In genomic region chr2:45938649-45939511, GRCh38 we compare ENCODE assay signal across 8 cellular contexts.
DNase-seq lines count a peak whose midpoint lies in the region; ATAC-seq, FAIRE-seq and TF ChIP-seq lines count a peak whose summit lies in the region.

No MANE protein-coding gene starts in this region.

- H3K4me3 ChIP-seq in fibroblast of villous mesenchyme (ENCODE audit: low read depth, low read length) (peak overlapping the region; percentile 22), rectal smooth muscle tissue (ENCODE audit: low read length) (no peak overlapping the region)

- H3K27ac ChIP-seq in rectal smooth muscle tissue (ENCODE audit: low read depth, low read length), result peak overlapping the region; percentile 80

- TF ChIP-seq CTCF in fibroblast of villous mesenchyme (IDR thresholded peaks at IDR 0.05; ENCODE audit: insufficient read depth, low read depth, low read length), result no peak

- no peaks in the 10 kb centered on the region for H3K27me3 ChIP-seq in rectal smooth muscle tissue (ENCODE audit: control insufficient read depth, insufficient read depth, low read length)

- no peaks in the 10 kb centered on the region for H3K36me3 ChIP-seq in rectal smooth muscle tissue (ENCODE audit: control insufficient read depth, insufficient read depth, low read length)

- H3K9ac ChIP-seq in rectal smooth muscle tissue (ENCODE audit: low read length), result no peak overlapping the region

- FAIRE-seq in RCC 7860 (lab: Jason Lieb, UNC), result peak; percentile 93

- peaks cover 36% of the 10 kb centered on the region for H3K4me1 ChIP-seq in rectal smooth muscle tissue (ENCODE audit: control insufficient read depth, insufficient read depth, low read length)

- peak; percentile 30 for DNase-seq in DMS53 treated with DMSO at 0.1 percent for 48 hours (lab: John Stamatoyannopoulos, UW; ENCODE audit: unreplicated experiment)
- peak; percentile 96 for DNase-seq in RCC 7860 (ENCODE audit: low spot score)
- peak; percentile 99 for DNase-seq in fibroblast of villous mesenchyme (ENCODE audit: low read depth)
- DNase-seq in NCI-H345 treated with DMSO at 0.1 percent for 48 hours (lab: John Stamatoyannopoulos, UW; ENCODE audit: unreplicated experiment), result no peak
- no peak for DNase-seq in DMS114 treated with DMSO at 0.1 percent for 48 hours (lab: John Stamatoyannopoulos, UW; ENCODE audit: unreplicated experiment)

- ATAC-seq in GM21619 (IDR thresholded peaks at IDR 0.05; ENCODE audit: unreplicated experiment), result no peak
- no peak for ATAC-seq in HG03139 (IDR thresholded peaks at IDR 0.05; ENCODE audit: unreplicated experiment)

Comparison
In these comparisons a context has a peak if more than half of its experiments do, and no peak if none do; other contexts are left out.
1. DNase-seq: peak in DMS53 treated with DMSO at 0.1 percent for 48 hours (single experiment), RCC 7860 (single experiment) and fibroblast of villous mesenchyme (single experiment); none in NCI-H345 treated with DMSO at 0.1 percent for 48 hours (single experiment) and DMS114 treated with DMSO at 0.1 percent for 48 hours (single experiment).